In genomic region chr9:68923480-68923879, GRCh38 we compare ENCODE assay signal across 2 cellular contexts.
TF ChIP-seq lines count a peak whose summit lies in the region.

No MANE protein-coding gene starts in this region.

TF ChIP-seq in HepG2, 621 proteins besides CTCF, POLR2A, EP300 and RAD21:
- TF ChIP-seq MAFF (IDR thresholded peaks at IDR 0.05; ENCODE audit: low read depth, low read length) = peak; percentile 59; the same call in 1 of the 2 replicates
- TF ChIP-seq, protein P1, sequence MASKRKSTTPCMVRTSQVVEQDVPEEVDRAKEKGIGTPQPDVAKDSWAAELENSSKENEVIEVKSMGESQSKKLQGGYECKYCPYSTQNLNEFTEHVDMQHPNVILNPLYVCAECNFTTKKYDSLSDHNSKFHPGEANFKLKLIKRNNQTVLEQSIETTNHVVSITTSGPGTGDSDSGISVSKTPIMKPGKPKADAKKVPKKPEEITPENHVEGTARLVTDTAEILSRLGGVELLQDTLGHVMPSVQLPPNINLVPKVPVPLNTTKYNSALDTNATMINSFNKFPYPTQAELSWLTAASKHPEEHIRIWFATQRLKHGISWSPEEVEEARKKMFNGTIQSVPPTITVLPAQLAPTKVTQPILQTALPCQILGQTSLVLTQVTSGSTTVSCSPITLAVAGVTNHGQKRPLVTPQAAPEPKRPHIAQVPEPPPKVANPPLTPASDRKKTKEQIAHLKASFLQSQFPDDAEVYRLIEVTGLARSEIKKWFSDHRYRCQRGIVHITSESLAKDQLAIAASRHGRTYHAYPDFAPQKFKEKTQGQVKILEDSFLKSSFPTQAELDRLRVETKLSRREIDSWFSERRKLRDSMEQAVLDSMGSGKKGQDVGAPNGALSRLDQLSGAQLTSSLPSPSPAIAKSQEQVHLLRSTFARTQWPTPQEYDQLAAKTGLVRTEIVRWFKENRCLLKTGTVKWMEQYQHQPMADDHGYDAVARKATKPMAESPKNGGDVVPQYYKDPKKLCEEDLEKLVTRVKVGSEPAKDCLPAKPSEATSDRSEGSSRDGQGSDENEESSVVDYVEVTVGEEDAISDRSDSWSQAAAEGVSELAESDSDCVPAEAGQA (IDR thresholded peaks at IDR 0.05; ENCODE audit: low read depth) = no peak
- TF ChIP-seq, protein P1 (CRISPR knock-in tag; IDR thresholded peaks at IDR 0.05; ENCODE audit: borderline replicate concordance) = no peak
- peak; percentile 23 to 76; a peak in 3 of 4 replicates for TF ChIP-seq MAFK (conservative IDR thresholded peaks at IDR 0.05 in 1 of 2, IDR thresholded peaks at IDR 0.05 in 1 of 2; ENCODE audit: low read length in 2 of 2)

TF ChIP-seq in IMR-90, 13 proteins besides CTCF, POLR2A, EP300 and RAD21:
- TF ChIP-seq MAFK (IDR thresholded peaks at IDR 0.05; ENCODE audit: low read depth, low read length) (0 out of 2 replicates have a peak, but pooled peaks have one; percentile 32), MAZ (IDR thresholded peaks at IDR 0.05; ENCODE audit: borderline replicate concordance, low read depth, low read length) (no peak), RFX5 (IDR thresholded peaks at IDR 0.05; ENCODE audit: low read depth, low read length) (no peak), FOS (IDR thresholded peaks at IDR 0.05; ENCODE audit: low read depth, low read length) (no peak)
